Comparison of ENCODE assay signal across 1 cellular context in genomic region chr2:37223131-37223530, GRCh38.
TF ChIP-seq lines count a peak whose summit lies in the region.

No MANE protein-coding gene starts in this region.

TF ChIP-seq in K562, 482 proteins besides CTCF, POLR2A, EP300 and RAD21:
- no peak for TF ChIP-seq ARID4B (CRISPR knock-in tag; IDR thresholded peaks at IDR 0.05)
- TF ChIP-seq BRF2 (IDR thresholded peaks at IDR 0.05; ENCODE audit: borderline replicate concordance, insufficient read depth, insufficient read length): no peak
- no peak for TF ChIP-seq SFPQ (IDR thresholded peaks at IDR 0.05; ENCODE audit: low read depth, low read length)
- no peak for TF ChIP-seq HDAC8 (tag; IDR thresholded peaks at IDR 0.05)
TF ChIP-seq in K562: peak in this region for 0.
